In the genomic region with DNA sequence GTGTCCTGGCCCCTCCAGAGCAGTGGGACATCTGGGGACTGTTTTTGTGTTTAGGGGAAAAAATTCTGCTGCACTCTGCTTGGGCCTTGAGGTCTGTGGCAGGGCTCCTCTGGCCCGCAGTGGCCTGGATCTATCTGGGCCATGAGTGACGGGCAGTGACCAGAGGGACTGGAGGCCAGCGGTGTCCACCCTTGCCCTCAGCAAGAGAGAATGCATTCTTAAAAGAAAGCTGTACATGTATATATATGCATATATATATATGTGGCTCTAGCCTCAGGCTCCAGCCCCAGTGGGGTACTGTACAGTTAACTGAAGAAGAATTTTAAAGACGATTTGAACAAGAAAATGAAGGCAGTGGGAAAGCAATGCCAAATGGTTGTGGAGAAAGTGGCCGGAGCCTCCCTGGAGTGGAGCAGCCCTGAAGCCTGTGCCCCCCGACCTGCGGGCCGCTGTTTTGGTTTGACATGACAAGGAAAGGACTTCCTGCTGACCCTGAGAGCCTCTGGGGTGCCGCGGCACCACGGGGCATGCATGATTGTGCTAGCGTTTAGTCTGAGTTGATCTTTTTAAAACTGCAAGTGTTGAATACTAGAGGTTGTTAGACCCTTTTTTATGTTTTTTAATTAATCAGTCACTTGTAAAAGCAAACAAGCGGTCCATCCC, we compare ENCODE assay signal across 1 cellular context.
TF ChIP-seq lines count a peak whose summit lies in the region.

No MANE protein-coding gene starts in this region.

TF ChIP-seq in HCT116, 20 proteins besides CTCF, POLR2A, EP300 and RAD21 (continued from another document):
- TF ChIP-seq REST (IDR thresholded peaks at IDR 0.05; ENCODE audit: low read depth) = no peak
- TF ChIP-seq ZNF274 (IDR thresholded peaks at IDR 0.05; ENCODE audit: low read depth, low read length) = no peak
- no peak for TF ChIP-seq JUND (IDR thresholded peaks at IDR 0.05)
- no peak for TF ChIP-seq EGR1 (IDR thresholded peaks at IDR 0.05; ENCODE audit: low read depth)
